ENCODE assay signal across 32 cellular contexts in genomic region chr1:172629638-172630037, GRCh38. TPM values are rescaled to one million over a fixed set of nuclear protein-coding genes. Genes with fewer than 3 reads are reported as not detected.
A peak's percentile ranks its signal among the peaks of the same experiment; 100 is the strongest.
DNase-seq lines count a peak whose midpoint lies in the region; ATAC-seq, FAIRE-seq and TF ChIP-seq lines count a peak whose summit lies in the region.
"Had no signal": no experiment of that assay in that cellular context is flagged by ENCODE, and none has a peak within 500 bp of the region (broad histone marks: within the 10 kb centered on the region; RNA-seq: fewer than 3 reads in every experiment).

No MANE protein-coding gene starts in this region.

- peak overlapping the region; percentile 28 for H2AFZ ChIP-seq in keratinocyte (ENCODE audit: control insufficient read depth, low read length)
- H2AFZ ChIP-seq: neural progenitor cell had no signal

- H3K4me2 ChIP-seq in keratinocyte (ENCODE audit: control insufficient read depth, extremely low read depth, insufficient read depth, low read depth, low read length) = peak overlapping the region; percentile 23
- H3K4me2 ChIP-seq: KMS-11, neural progenitor cell had no signal

- TF ChIP-seq CTCF in keratinocyte (optimal IDR thresholded peaks at IDR 0.05 in 1 of 3, IDR thresholded peaks at IDR 0.05 in 1 of 3, conservative IDR thresholded peaks at IDR 0.05 in 1 of 3; ENCODE audit: extremely low read depth in 1 of 3, insufficient read depth in 2 of 3, low read length in 3 of 3) (no peak), prostate gland (IDR thresholded peaks at IDR 0.05) (no peak)

- no peaks in the 10 kb centered on the region for H3K9me1 ChIP-seq in keratinocyte (ENCODE audit: control insufficient read depth, extremely low read depth, insufficient read depth, low read length)

- intact Hi-C loops in prostate gland (cut with DNase I) = no loop called here

- H3K27ac Mint-ChIP-seq in activated naive CD8-positive, alpha-beta T cell = peak overlapping the region; percentile 55
- no peak overlapping the region for H3K27ac Mint-ChIP-seq in activated naive CD8-positive, alpha-beta T cell treated with anti-CD3 and anti-CD28 coated beads for 36 hours
- H3K27ac Mint-ChIP-seq in activated CD8-positive, alpha-beta T cell treated with anti-CD3 and anti-CD28 coated beads, Interleukin-2, amount 10 ng/mL, durations not matched to agents 7 days and 5 days = no peak overlapping the region
- H3K27ac Mint-ChIP-seq in stimulated activated naive CD8-positive, alpha-beta T cell treated with anti-CD3 and anti-CD28 coated beads, Interleukin-15, amount 100 ng/mL, for 72 hours = no peak overlapping the region
- H3K27ac Mint-ChIP-seq: activated naive CD4-positive, alpha-beta T cell treated with anti-CD3 and anti-CD28 coated beads, Interleukin-2, amount 10 ng/mL, durations not matched to agents 7 days and 5 days; H9; neural progenitor cell had no signal

- dilution Hi-C loops in keratinocyte (cut with MboI; ENCODE audit: extremely low pct_ligation_motif_present, low sequenced_read_pairs) = no loop called here

- H3K4me3 Mint-ChIP-seq in activated naive CD8-positive, alpha-beta T cell = no peak overlapping the region
- H3K4me3 Mint-ChIP-seq in activated naive CD8-positive, alpha-beta T cell treated with anti-CD3 and anti-CD28 coated beads for 36 hours = no peak overlapping the region
- no peak overlapping the region for H3K4me3 Mint-ChIP-seq in activated CD8-positive, alpha-beta T cell treated with anti-CD3 and anti-CD28 coated beads, Interleukin-2, amount 10 ng/mL, durations not matched to agents 7 days and 5 days
- H3K4me3 Mint-ChIP-seq in stimulated activated naive CD8-positive, alpha-beta T cell treated with anti-CD3 and anti-CD28 coated beads, Interleukin-15, amount 100 ng/mL, for 72 hours = no peak overlapping the region
- H3K4me3 Mint-ChIP-seq: activated naive CD4-positive, alpha-beta T cell treated with anti-CD3 and anti-CD28 coated beads, Interleukin-2, amount 10 ng/mL, durations not matched to agents 7 days and 5 days; H9; neural progenitor cell; T-helper 17 cell had no signal

- peaks cover 41% of the 10 kb centered on the region for H3K4me1 Mint-ChIP-seq in activated naive CD8-positive, alpha-beta T cell (ENCODE audit: low read depth)
- peaks cover 41% of the 10 kb centered on the region for H3K4me1 Mint-ChIP-seq in activated naive CD8-positive, alpha-beta T cell treated with anti-CD3 and anti-CD28 coated beads for 36 hours
- H3K4me1 Mint-ChIP-seq in activated CD8-positive, alpha-beta T cell treated with anti-CD3 and anti-CD28 coated beads, Interleukin-2, amount 10 ng/mL, durations not matched to agents 7 days and 5 days (ENCODE audit: low read depth) = peaks cover 51% of the 10 kb centered on the region
- peaks cover 43% of the 10 kb centered on the region for H3K4me1 Mint-ChIP-seq in stimulated activated naive CD8-positive, alpha-beta T cell treated with anti-CD3 and anti-CD28 coated beads, Interleukin-15, amount 100 ng/mL, for 72 hours

- DNase-seq in activated naive CD8-positive, alpha-beta T cell treated with anti-CD3 and anti-CD28 coated beads for 36 hours = no peak
- DNase-seq in activated CD8-positive, alpha-beta T cell treated with anti-CD3 and anti-CD28 coated beads, Interleukin-2, amount 10 ng/mL, durations not matched to agents 7 days and 5 days = no peak
- DNase-seq in keratinocyte (ENCODE audit: low read depth, low spot score) (no peak), prostate gland (ENCODE audit: low spot score) (no peak)
- no peak for DNase-seq in stimulated activated naive CD8-positive, alpha-beta T cell treated with anti-CD3 and anti-CD28 coated beads, Interleukin-15, amount 100 ng/mL, for 72 hours
- DNase-seq: activated CD4-positive, alpha-beta T cell treated with anti-CD3 and anti-CD28 coated beads for 4 hours; activated naive CD4-positive, alpha-beta T cell treated with anti-CD3 and anti-CD28 coated beads, Interleukin-2, amount 10 ng/mL, durations not matched to agents 7 days and 5 days; anterior cingulate cortex; BE2C; colonic mucosa; DMS53; effector CD8-positive, alpha-beta T cell; H9; head of caudate nucleus; lower lobe of right lung; NCI-H1436; NCI-H2107; NCI-H748 treated with DMSO at 0.1 percent for 48 hours; stimulated activated CD4-positive, alpha-beta T cell treated with anti-CD3 and anti-CD28 coated beads, Interleukin-15, amount 100 ng/mL, for 24 hours; T-helper 17 cell had no signal

- H3K79me2 ChIP-seq in keratinocyte (ENCODE audit: control insufficient read depth, insufficient read depth, low read length) = no peaks in the 10 kb centered on the region

- no peak for FAIRE-seq in keratinocyte (lab: Jason Lieb, UNC)

- H3K27ac ChIP-seq in keratinocyte (ENCODE audit: control insufficient read depth, insufficient read depth, low read length) = no peak overlapping the region
- H3K27ac ChIP-seq in prostate gland = no peak overlapping the region
- H3K27ac ChIP-seq: cardiac muscle cell, colonic mucosa, KMS-11, lower lobe of right lung, neural progenitor cell, RWPE1, SK-N-MC, tibial nerve had no signal

- no peak overlapping the region for H3K9ac ChIP-seq in keratinocyte (ENCODE audit: control insufficient read depth, extremely low read depth, insufficient read depth, low read length)
- H3K9ac ChIP-seq: KMS-11, neural progenitor cell had no signal

- POLR2A ChIA-PET in activated CD8-positive, alpha-beta T cell treated with anti-CD3 and anti-CD28 coated beads, Interleukin-2, amount 10 ng/mL, durations not matched to agents 7 days and 5 days (lab: Charles Lee) = no interaction called here

- no peak for TF ChIP-seq POLR2A in prostate gland (IDR thresholded peaks at IDR 0.05)

- no peaks in the 10 kb centered on the region for H3K9me3 Mint-ChIP-seq in activated naive CD8-positive, alpha-beta T cell (ENCODE audit: low read depth)
- no peaks in the 10 kb centered on the region for H3K9me3 Mint-ChIP-seq in activated naive CD8-positive, alpha-beta T cell treated with anti-CD3 and anti-CD28 coated beads for 36 hours
- H3K9me3 Mint-ChIP-seq in activated CD8-positive, alpha-beta T cell treated with anti-CD3 and anti-CD28 coated beads, Interleukin-2, amount 10 ng/mL, durations not matched to agents 7 days and 5 days (ENCODE audit: insufficient read depth) = no peaks in the 10 kb centered on the region
- H3K9me3 Mint-ChIP-seq in stimulated activated naive CD8-positive, alpha-beta T cell treated with anti-CD3 and anti-CD28 coated beads, Interleukin-15, amount 100 ng/mL, for 72 hours = no peaks in the 10 kb centered on the region
- H3K9me3 Mint-ChIP-seq: activated naive CD4-positive, alpha-beta T cell treated with anti-CD3 and anti-CD28 coated beads, Interleukin-2, amount 10 ng/mL, durations not matched to agents 7 days and 5 days had no signal

- CTCF ChIA-PET in activated CD8-positive, alpha-beta T cell treated with anti-CD3 and anti-CD28 coated beads, Interleukin-2, amount 10 ng/mL, durations not matched to agents 7 days and 5 days (lab: Charles Lee) = interaction anchor here (0.6 to 4.1 kb wide), 7 partner anchors 9 to 98 kb away, joined by 3 to 22 read pairs (median 3); no protein-coding TSS in a partner anchor

- no peaks in the 10 kb centered on the region for H4K20me1 ChIP-seq in keratinocyte (ENCODE audit: control insufficient read depth, extremely low read depth, insufficient read depth, low read length)

- peaks cover 6% of the 10 kb centered on the region for H3K27me3 Mint-ChIP-seq in activated naive CD8-positive, alpha-beta T cell
- peaks cover 23% of the 10 kb centered on the region for H3K27me3 Mint-ChIP-seq in activated naive CD8-positive, alpha-beta T cell treated with anti-CD3 and anti-CD28 coated beads for 36 hours
- peaks cover 6% of the 10 kb centered on the region for H3K27me3 Mint-ChIP-seq in activated CD8-positive, alpha-beta T cell treated with anti-CD3 and anti-CD28 coated beads, Interleukin-2, amount 10 ng/mL, durations not matched to agents 7 days and 5 days (ENCODE audit: low read depth)
- peaks cover 28% of the 10 kb centered on the region for H3K27me3 Mint-ChIP-seq in stimulated activated naive CD8-positive, alpha-beta T cell treated with anti-CD3 and anti-CD28 coated beads, Interleukin-15, amount 100 ng/mL, for 72 hours
- H3K27me3 Mint-ChIP-seq: T-helper 17 cell had no signal

- H3K36me3 ChIP-seq in keratinocyte (ENCODE audit: control insufficient read depth in 2 of 2, extremely low read depth in 1 of 2, insufficient read depth in 2 of 2, low read length in 2 of 2) (no peaks in the 10 kb centered on the region), prostate gland (no peaks in the 10 kb centered on the region)
- H3K36me3 ChIP-seq: BE2C, cardiac muscle cell, colonic mucosa, lower lobe of right lung, neural progenitor cell, tibial nerve had no signal

- H3K4me1 ChIP-seq in keratinocyte (ENCODE audit: control insufficient read depth, extremely low read depth, insufficient read depth, low read length) (peaks cover 12% of the 10 kb centered on the region), prostate gland (replicated peaks) (no peaks in the 10 kb centered on the region)
- H3K4me1 ChIP-seq: BE2C, colonic mucosa, lower lobe of right lung, neural progenitor cell, tibial nerve had no signal

- peaks cover 2% of the 10 kb centered on the region for H3K36me3 Mint-ChIP-seq in activated naive CD8-positive, alpha-beta T cell
- H3K36me3 Mint-ChIP-seq in activated naive CD8-positive, alpha-beta T cell treated with anti-CD3 and anti-CD28 coated beads for 36 hours = no peaks in the 10 kb centered on the region
- H3K36me3 Mint-ChIP-seq in activated CD8-positive, alpha-beta T cell treated with anti-CD3 and anti-CD28 coated beads, Interleukin-2, amount 10 ng/mL, durations not matched to agents 7 days and 5 days (ENCODE audit: low read depth) = peaks cover 14% of the 10 kb centered on the region
- H3K36me3 Mint-ChIP-seq: activated naive CD4-positive, alpha-beta T cell treated with anti-CD3 and anti-CD28 coated beads, Interleukin-2, amount 10 ng/mL, durations not matched to agents 7 days and 5 days; neural progenitor cell had no signal

- H3K4me3 ChIP-seq in keratinocyte (ENCODE audit: control insufficient read depth in 2 of 3, extremely low read depth in 1 of 3, insufficient read depth in 2 of 3, low read depth in 1 of 3, low read length in 3 of 3) = no peak overlapping the region
- H3K4me3 ChIP-seq in prostate gland = no peak overlapping the region
- H3K4me3 ChIP-seq: cardiac muscle cell, colonic mucosa, lower lobe of right lung, neural progenitor cell, SK-N-MC, tibial nerve had no signal

- peak; percentile 18 for ATAC-seq in activated CD8-positive, alpha-beta T cell treated with anti-CD3 and anti-CD28 coated beads, Interleukin-2, amount 10 ng/mL, durations not matched to agents 7 days and 5 days
- peak; percentile 63 for ATAC-seq in stimulated activated naive CD8-positive, alpha-beta T cell treated with anti-CD3 and anti-CD28 coated beads, Interleukin-15, amount 100 ng/mL, for 72 hours
- ATAC-seq in GM18909 (IDR thresholded peaks at IDR 0.05; ENCODE audit: poor library complexity, unreplicated experiment) (no peak), HG03196 (IDR thresholded peaks at IDR 0.05; ENCODE audit: unreplicated experiment) (no peak)
- ATAC-seq: lower lobe of right lung, T-helper 17 cell had no signal

- H3K9me3 ChIP-seq in keratinocyte (ENCODE audit: control insufficient read depth, low read depth, low read length) (no peaks in the 10 kb centered on the region), prostate gland (no peaks in the 10 kb centered on the region)
- H3K9me3 ChIP-seq: BE2C, colonic mucosa, lower lobe of right lung had no signal

- WGBS in prostate gland = 89% methylated on average over 2 of the region's 2 CpGs

- no peaks in the 10 kb centered on the region for H3K27me3 ChIP-seq in keratinocyte (ENCODE audit: control insufficient read depth, extremely low read depth, insufficient read depth, low read length)
- no peaks in the 10 kb centered on the region for H3K27me3 ChIP-seq in prostate gland (replicated peaks; ENCODE audit: insufficient read depth)
- H3K27me3 ChIP-seq: BE2C, cardiac muscle cell, colonic mucosa, neural progenitor cell, tibial nerve had no signal

RNA-seq across cellular contexts. Expression of gene FASLG, which starts 29.3 kb away (rescaled TPM):
- total RNA-seq in activated naive CD8-positive, alpha-beta T cell treated with anti-CD3 and anti-CD28 coated beads for 36 hours = 10 to 100 TPM; 11.8 to 12.5 TPM
- total RNA-seq in activated CD8-positive, alpha-beta T cell treated with anti-CD3 and anti-CD28 coated beads, Interleukin-2, amount 10 ng/mL, durations not matched to agents 7 days and 5 days = 1 to 10 TPM; 6.2 to 6.5 TPM
- polyA plus RNA-seq in keratinocyte = 0.03 to 0.04 TPM in 2 of 3 replicates, not detected in the other
- polyA plus RNA-seq in keratinocyte (2011; ENCODE audit: low read depth) = not detected
- 0.07 TPM in 1 of 2 replicates, not detected in the other for polyA plus RNA-seq in keratinocyte (2011; cell fraction: cytosol; rRNA removed)
- polyA plus RNA-seq in keratinocyte (2011; cell fraction: nucleus; rRNA removed) = not detected in 2 replicates
- polyA plus RNA-seq in keratinocyte (2012; ENCODE audit: low replicate concordance) = not detected in 2 replicates
- not detected in 3 replicates for polyA minus RNA-seq in keratinocyte
- not detected for polyA minus RNA-seq in keratinocyte (2011; cell fraction: cytosol; rRNA and poly(A)+ RNA removed)
- polyA minus RNA-seq in keratinocyte (2011; cell fraction: nucleus; rRNA and poly(A)+ RNA removed) = not detected in 2 replicates
- total RNA-seq in prostate gland = not detected
- total RNA-seq: cardiac muscle cell, G401, H9, kidney epithelial cell, pulmonary artery endothelial cell, tibial nerve had no signal
- polyA plus RNA-seq: cardiac muscle cell had no signal

Comparison
In these comparisons a context has a peak if more than half of its experiments do, and no peak if none do; other contexts are left out.
1. ATAC-seq: peak in activated CD8-positive, alpha-beta T cell treated with anti-CD3 and anti-CD28 coated beads, Interleukin-2, amount 10 ng/mL, durations not matched to agents 7 days and 5 days (single experiment) and stimulated activated naive CD8-positive, alpha-beta T cell treated with anti-CD3 and anti-CD28 coated beads, Interleukin-15, amount 100 ng/mL, for 72 hours (single experiment); none in GM18909 (single experiment) and HG03196 (single experiment).
2. RNA of gene FASLG, which starts 29.3 kb away (total RNA-seq): 11.8 to 12.5 TPM in activated naive CD8-positive, alpha-beta T cell treated with anti-CD3 and anti-CD28 coated beads for 36 hours and 6.2 to 6.5 TPM in activated CD8-positive, alpha-beta T cell treated with anti-CD3 and anti-CD28 coated beads, Interleukin-2, amount 10 ng/mL, durations not matched to agents 7 days and 5 days; not detected in prostate gland; every median in the first group is over 4 times any median in the second.